20 cellular contexts compared by ENCODE assay signal in the genomic region with DNA sequence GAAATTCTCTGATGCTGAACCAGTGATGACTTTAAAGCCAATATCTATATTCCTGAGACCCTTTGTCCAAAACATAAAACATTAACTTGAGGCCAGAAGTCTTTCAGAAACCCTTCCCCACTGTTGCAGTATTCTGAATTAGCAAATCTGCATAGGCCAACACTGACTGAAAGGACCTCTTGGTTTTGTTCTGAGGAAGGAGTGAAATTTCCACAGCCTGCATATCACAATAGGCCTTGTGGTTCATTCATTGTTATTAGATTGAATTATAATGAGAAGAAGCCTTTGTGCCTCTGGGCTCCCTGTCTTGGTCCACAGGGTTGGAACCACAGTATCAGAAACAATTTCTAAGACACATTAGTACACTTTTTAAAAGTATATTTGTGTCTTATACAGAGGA.
A peak's percentile ranks its signal among the peaks of the same experiment; 100 is the strongest.
DNase-seq lines count a peak whose midpoint lies in the region; ATAC-seq and TF ChIP-seq lines count a peak whose summit lies in the region.
"Had no signal": no experiment of that assay in that cellular context is flagged by ENCODE, and none has a peak within 500 bp of the region (broad histone marks: within the 10 kb centered on the region; RNA-seq: fewer than 3 reads in every experiment).

No MANE protein-coding gene starts in this region.

- no peak overlapping the region for H3K4me3 Mint-ChIP-seq in T-helper 17 cell
- no peak overlapping the region for H3K4me3 Mint-ChIP-seq in dendritic cell treated with granulocyte-macrophage colony-stimulating factor and Interleukin-4, amounts not matched to agents 40 ng/mL and 50 ng/mL, for 4 days
- no peak overlapping the region for H3K4me3 Mint-ChIP-seq in memory B cell
- no peak overlapping the region for H3K4me3 Mint-ChIP-seq in stimulated activated memory B cell treated with anti-CD40 and anti-IgM and Interleukin-4, amounts not matched to agents 10 μg/mL and 1 μg/mL and 100 μg/mL, for 72 hours
- H3K4me3 Mint-ChIP-seq: B cell had no signal

- peaks cover 11 to 31% of the 10 kb centered on the region in 2 donors for H3K4me1 ChIP-seq in thyroid gland

- H3K36me3 Mint-ChIP-seq in T-helper 17 cell (ENCODE audit: low read depth) (peaks cover 5% of the 10 kb centered on the region), memory B cell (peaks cover 12% of the 10 kb centered on the region)
- peaks cover 18% of the 10 kb centered on the region for H3K36me3 Mint-ChIP-seq in dendritic cell treated with granulocyte-macrophage colony-stimulating factor and Interleukin-4, amounts not matched to agents 40 ng/mL and 50 ng/mL, for 4 days (ENCODE audit: low read depth)
- H3K36me3 Mint-ChIP-seq in stimulated activated memory B cell treated with anti-CD40 and anti-IgM and Interleukin-4, amounts not matched to agents 10 μg/mL and 1 μg/mL and 100 μg/mL, for 72 hours = peaks cover 20% of the 10 kb centered on the region

- H3K27me3 Mint-ChIP-seq in T-helper 17 cell (no peaks in the 10 kb centered on the region), memory B cell (no peaks in the 10 kb centered on the region)
- no peaks in the 10 kb centered on the region for H3K27me3 Mint-ChIP-seq in dendritic cell treated with granulocyte-macrophage colony-stimulating factor and Interleukin-4, amounts not matched to agents 40 ng/mL and 50 ng/mL, for 4 days
- no peaks in the 10 kb centered on the region for H3K27me3 Mint-ChIP-seq in stimulated activated memory B cell treated with anti-CD40 and anti-IgM and Interleukin-4, amounts not matched to agents 10 μg/mL and 1 μg/mL and 100 μg/mL, for 72 hours
- H3K27me3 Mint-ChIP-seq: B cell; CD4-positive, alpha-beta memory T cell had no signal

- intact Hi-C loops in dendritic cell treated with granulocyte-macrophage colony-stimulating factor and Interleukin-4, amounts not matched to agents 40 ng/mL and 50 ng/mL, for 4 days (cut with micrococcal nuclease) = no loop called here
- intact Hi-C loops in thyroid gland (cut with DNase I) = no loop called here

- no peak for TF ChIP-seq POLR2A in thyroid gland (IDR thresholded peaks at IDR 0.05)

- DNase-seq in T-helper 17 cell (no peak), memory B cell (ENCODE audit: low spot score in 2 of 2) (no peak), thyroid gland (no peak), NCI-H1092 treated with DMSO at 0.1 percent for 48 hours (lab: John Stamatoyannopoulos, UW) (no peak)
- DNase-seq: ACHN; CD4-positive, alpha-beta memory T cell; HCEC 1CT; KBM-7; NCI-H1048; NCI-H2107; NCI-H226; NCI-H526 treated with DMSO at 0.1 percent for 48 hours; NK-92 treated with Interleukin-12 subunit alpha and Interleukin-12 subunit beta, amount 100 ng/mL, for 24 hours; OCI-M1; RPMI8226 had no signal

- H3K9me3 Mint-ChIP-seq in dendritic cell treated with granulocyte-macrophage colony-stimulating factor and Interleukin-4, amounts not matched to agents 40 ng/mL and 50 ng/mL, for 4 days = no peaks in the 10 kb centered on the region
- no peaks in the 10 kb centered on the region for H3K9me3 Mint-ChIP-seq in memory B cell
- no peaks in the 10 kb centered on the region for H3K9me3 Mint-ChIP-seq in stimulated activated memory B cell treated with anti-CD40 and anti-IgM and Interleukin-4, amounts not matched to agents 10 μg/mL and 1 μg/mL and 100 μg/mL, for 72 hours
- H3K9me3 Mint-ChIP-seq: CD4-positive, alpha-beta memory T cell had no signal

- no peak for TF ChIP-seq CTCF in thyroid gland (IDR thresholded peaks at IDR 0.05)

- H3K36me3 ChIP-seq in thyroid gland = no peaks in the 10 kb centered on the region

- no peaks in the 10 kb centered on the region for H3K27me3 ChIP-seq in thyroid gland

- no peaks in the 10 kb centered on the region for H3K9me3 ChIP-seq in T-helper 17 cell (ENCODE audit: control insufficient read depth, low read length, poor library complexity, severe bottlenecking)
- H3K9me3 ChIP-seq in thyroid gland = no peaks in the 10 kb centered on the region

- no peak overlapping the region for H3K4me3 ChIP-seq in thyroid gland (replicated peaks in 1 of 3)

- H3K27ac ChIP-seq in thyroid gland = no peak overlapping the region

- ATAC-seq in T-helper 17 cell = no peak
- ATAC-seq in memory B cell (ENCODE audit: low read depth) = no peak
- ATAC-seq in stimulated activated memory B cell treated with anti-CD40 and anti-IgM and Interleukin-4, amounts not matched to agents 10 μg/mL and 1 μg/mL and 100 μg/mL, for 72 hours = no peak
- no peak for ATAC-seq in HG02981 (IDR thresholded peaks at IDR 0.05; ENCODE audit: unreplicated experiment)
- no peak for ATAC-seq in GM19328 (IDR thresholded peaks at IDR 0.05; ENCODE audit: unreplicated experiment)

- peaks cover 36% of the 10 kb centered on the region for H3K4me1 Mint-ChIP-seq in T-helper 17 cell
- H3K4me1 Mint-ChIP-seq in dendritic cell treated with granulocyte-macrophage colony-stimulating factor and Interleukin-4, amounts not matched to agents 40 ng/mL and 50 ng/mL, for 4 days (ENCODE audit: low read depth) = peaks cover 44% of the 10 kb centered on the region
- peaks cover 33% of the 10 kb centered on the region for H3K4me1 Mint-ChIP-seq in memory B cell
- peaks cover 46% of the 10 kb centered on the region for H3K4me1 Mint-ChIP-seq in stimulated activated memory B cell treated with anti-CD40 and anti-IgM and Interleukin-4, amounts not matched to agents 10 μg/mL and 1 μg/mL and 100 μg/mL, for 72 hours

- H3K27ac Mint-ChIP-seq in T-helper 17 cell = peak overlapping the region; percentile 29
- H3K27ac Mint-ChIP-seq in dendritic cell treated with granulocyte-macrophage colony-stimulating factor and Interleukin-4, amounts not matched to agents 40 ng/mL and 50 ng/mL, for 4 days = peak overlapping the region; percentile 35
- peak overlapping the region; percentile 33 for H3K27ac Mint-ChIP-seq in memory B cell
- H3K27ac Mint-ChIP-seq in stimulated activated memory B cell treated with anti-CD40 and anti-IgM and Interleukin-4, amounts not matched to agents 10 μg/mL and 1 μg/mL and 100 μg/mL, for 72 hours = peak overlapping the region; percentile 55
- H3K27ac Mint-ChIP-seq: B cell had no signal
